In genomic region chr4:173537628-173538147, GRCh38 we compare ENCODE assay signal across 12 cellular contexts. TPM values are rescaled to one million over a fixed set of nuclear protein-coding genes. Genes with fewer than 3 reads are reported as not detected.
DNase-seq lines count a peak whose midpoint lies in the region; ATAC-seq and TF ChIP-seq lines count a peak whose summit lies in the region.
"Had no signal": no experiment of that assay in that cellular context is flagged by ENCODE, and none has a peak within 500 bp of the region (broad histone marks: within the 10 kb centered on the region; RNA-seq: fewer than 3 reads in every experiment).

No MANE protein-coding gene starts in this region.

- H3K9me3 ChIP-seq in spleen, result no peaks in the 10 kb centered on the region

- peaks cover 6% of the 10 kb centered on the region for H3K4me1 Mint-ChIP-seq in activated naive CD8-positive, alpha-beta T cell treated with anti-CD3 and anti-CD28 coated beads, Interleukin-2, amount 10 ng/mL, durations not matched to agents 7 days and 5 days

- no peaks in the 10 kb centered on the region for H3K36me3 Mint-ChIP-seq in activated naive CD8-positive, alpha-beta T cell treated with anti-CD3 and anti-CD28 coated beads, Interleukin-2, amount 10 ng/mL, durations not matched to agents 7 days and 5 days

- POLR2A ChIA-PET in activated naive CD8-positive, alpha-beta T cell treated with anti-CD3 and anti-CD28 coated beads, Interleukin-2, amount 10 ng/mL, durations not matched to agents 7 days and 5 days (lab: Charles Lee), result no interaction called here

- peaks cover 0 to 99% (median 86%) of the 10 kb centered on the region in 7 donors for H3K27me3 ChIP-seq in spleen (replicated peaks in 1 of 7)

- intact Hi-C loops in left colon (cut with DNase I, micrococcal nuclease), result loop anchor here in 1 of 2 donors (10.0 kb wide), 1 partner anchor 617 kb away; no protein-coding TSS in a partner anchor
- intact Hi-C loops in spleen (cut with DNase I; ENCODE audit: low total_unique reads), result no loop called here

- TF ChIP-seq POLR2A in spleen (IDR thresholded peaks at IDR 0.05), result no peak

- peak overlapping the region; percentile 9 to 68 (median 38) for H3K4me3 ChIP-seq in spleen

- no peak overlapping the region for H3K27ac ChIP-seq in spleen

- ATAC-seq in HG02642 (IDR thresholded peaks at IDR 0.05; ENCODE audit: poor library complexity, unreplicated experiment), result peak; percentile 22
- no peak for ATAC-seq in activated naive CD8-positive, alpha-beta T cell treated with anti-CD3 and anti-CD28 coated beads, Interleukin-2, amount 10 ng/mL, durations not matched to agents 7 days and 5 days (ENCODE audit: low read depth)
- ATAC-seq in left colon, result peak; percentile 14

- peaks cover 13 to 22% (median 19%) of the 10 kb centered on the region in 6 donors for H3K4me1 ChIP-seq in spleen

- no peak for DNase-seq in activated naive CD8-positive, alpha-beta T cell treated with anti-CD3 and anti-CD28 coated beads, Interleukin-2, amount 10 ng/mL, durations not matched to agents 7 days and 5 days
- DNase-seq in left colon, result no peak
- no peak for DNase-seq in spleen
- DNase-seq in GM13977 (ENCODE audit: low spot score), result no peak
- no peak for DNase-seq in activated gamma-delta T cell (lab: John Stamatoyannopoulos, UW)
- DNase-seq in DMS 273 treated with DMSO at 0.1 percent for 48 hours (lab: John Stamatoyannopoulos, UW), result no peak
- DNase-seq in iPS-NIHi7 (ENCODE audit: extremely low spot score), result no peak
- DNase-seq: activated effector memory CD4-positive, alpha-beta T cell treated with Interleukin-2 at 50 U/mL for 16 hours; T-helper 1 cell had no signal

- H3K9me3 Mint-ChIP-seq in activated naive CD8-positive, alpha-beta T cell treated with anti-CD3 and anti-CD28 coated beads, Interleukin-2, amount 10 ng/mL, durations not matched to agents 7 days and 5 days, result no peaks in the 10 kb centered on the region

- H3K4me3 Mint-ChIP-seq in activated naive CD8-positive, alpha-beta T cell treated with anti-CD3 and anti-CD28 coated beads, Interleukin-2, amount 10 ng/mL, durations not matched to agents 7 days and 5 days, result peak overlapping the region; percentile 51

- no peak overlapping the region for H3K27ac Mint-ChIP-seq in activated naive CD8-positive, alpha-beta T cell treated with anti-CD3 and anti-CD28 coated beads, Interleukin-2, amount 10 ng/mL, durations not matched to agents 7 days and 5 days
- H3K27ac Mint-ChIP-seq: nephron had no signal

- H3K36me3 ChIP-seq in spleen, result no peaks in the 10 kb centered on the region

- no peak for TF ChIP-seq CTCF in spleen (IDR thresholded peaks at IDR 0.05 in 8 of 11, conservative IDR thresholded peaks at IDR 0.05 in 3 of 11)
- TF ChIP-seq CTCF in GM13977 (IDR thresholded peaks at IDR 0.05; ENCODE audit: extremely low read depth, insufficient read depth, missing control alignments), result no peak

- peaks cover 86% of the 10 kb centered on the region for H3K27me3 Mint-ChIP-seq in activated naive CD8-positive, alpha-beta T cell treated with anti-CD3 and anti-CD28 coated beads, Interleukin-2, amount 10 ng/mL, durations not matched to agents 7 days and 5 days

- 11 to 19% (median 15%) methylated on average over 17 to 20 of the region's 20 CpGs for WGBS in spleen, 5 donors

- in situ Hi-C loops in GM13977 (cut with MboI; ENCODE audit: low pct_unique_long_range_greater_than_20kb, low sequenced_read_pairs, unreplicated experiment), result no loop called here

RNA-seq across cellular contexts. Expression of gene HAND2, which starts 7.7 kb away (rescaled TPM):
- not detected for total RNA-seq in activated naive CD8-positive, alpha-beta T cell treated with anti-CD3 and anti-CD28 coated beads, Interleukin-2, amount 10 ng/mL, durations not matched to agents 7 days and 5 days
- total RNA-seq in left colon (10 to 100 TPM in 1 of 2 donors, 1 to 10 TPM in 1; 2.0 to 18.9 TPM), spleen (1 to 10 TPM in 5 of 7 donors, under 1 TPM in 2; 0.80 to 6.3 (median 1.5) TPM)
- 1 to 10 TPM in 2 of 3 donors, under 1 TPM in 1; 0.93 to 3.8 (median 2.4) TPM for polyA plus RNA-seq in spleen
- total RNA-seq: epithelial cell of proximal tubule had no signal
